ENCODE assay signal across 22 cellular contexts in genomic region chr22:22853713-22854112, GRCh38. TPM values are rescaled to one million over a fixed set of nuclear protein-coding genes. Genes with fewer than 3 reads are reported as not detected.
DNase-seq lines count a peak whose midpoint lies in the region; ATAC-seq lines count a peak whose summit lies in the region.
"Had no signal": no experiment of that assay in that cellular context is flagged by ENCODE, and none has a peak within 500 bp of the region (broad histone marks: within the 10 kb centered on the region; RNA-seq: fewer than 3 reads in every experiment).

No MANE protein-coding gene starts in this region.

- no peak overlapping the region for H3K9ac ChIP-seq in BLaER1
- H3K9ac ChIP-seq in BLaER1 treated with 17β-estradiol and CSF1 and Interleukin-3, amounts not matched to agents 10 nM and 100 nM, result no peak overlapping the region
- H3K9ac ChIP-seq: GM23248 had no signal

- H3K4me3 Mint-ChIP-seq in T-helper 17 cell, result no peak overlapping the region
- no peak overlapping the region for H3K4me3 Mint-ChIP-seq in effector memory CD8-positive, alpha-beta T cell
- H3K4me3 Mint-ChIP-seq: CD14-positive monocyte; CD4-positive, alpha-beta T cell; CD8-positive, alpha-beta memory T cell had no signal

- peak overlapping the region; percentile 91 for H3K4me2 ChIP-seq in BLaER1
- peak overlapping the region in 7 of 11 experiments; percentile 12 to 87 (median 40); a peak in 8 of 22 replicates for H3K4me2 ChIP-seq in BLaER1 treated with 17β-estradiol and CSF1 and Interleukin-3, amounts not matched to agents 10 nM and 100 nM

- peaks cover 11% of the 10 kb centered on the region for H3K27me3 Mint-ChIP-seq in T-helper 17 cell
- no peaks in the 10 kb centered on the region for H3K27me3 Mint-ChIP-seq in effector memory CD8-positive, alpha-beta T cell
- H3K27me3 Mint-ChIP-seq: CD4-positive, alpha-beta T cell had no signal

- H3K36me3 Mint-ChIP-seq in T-helper 17 cell (ENCODE audit: low read depth), result no peaks in the 10 kb centered on the region
- H3K36me3 Mint-ChIP-seq in effector memory CD8-positive, alpha-beta T cell (ENCODE audit: insufficient read depth), result no peaks in the 10 kb centered on the region
- H3K36me3 Mint-ChIP-seq: CD14-positive monocyte had no signal

- H3K4me1 Mint-ChIP-seq in T-helper 17 cell, result peaks cover 16% of the 10 kb centered on the region
- H3K4me1 Mint-ChIP-seq in effector memory CD8-positive, alpha-beta T cell (ENCODE audit: low read depth in 2 of 2), result peaks cover 20 to 28% of the 10 kb centered on the region in 2 donors

- H3K27me3 ChIP-seq in BLaER1, result no peaks in the 10 kb centered on the region
- H3K27me3 ChIP-seq in BLaER1 treated with 17β-estradiol and CSF1 and Interleukin-3, amounts not matched to agents 10 nM and 100 nM, result no peaks in the 10 kb centered on the region

- no peaks in the 10 kb centered on the region for H4K20me1 ChIP-seq in BLaER1
- no peaks in the 10 kb centered on the region for H4K20me1 ChIP-seq in BLaER1 treated with 17β-estradiol and CSF1 and Interleukin-3, amounts not matched to agents 10 nM and 100 nM

- H3K9me3 ChIP-seq in BLaER1 (no peaks in the 10 kb centered on the region), T-helper 17 cell (ENCODE audit: control insufficient read depth, low read length, poor library complexity, severe bottlenecking) (no peaks in the 10 kb centered on the region)
- no peaks in the 10 kb centered on the region for H3K9me3 ChIP-seq in BLaER1 treated with 17β-estradiol and CSF1 and Interleukin-3, amounts not matched to agents 10 nM and 100 nM (replicated peaks in 1 of 11)

- H3K4me3 ChIP-seq in BLaER1, result no peak overlapping the region
- H3K4me3 ChIP-seq in BLaER1 treated with 17β-estradiol and CSF1 and Interleukin-3, amounts not matched to agents 10 nM and 100 nM, result no peak overlapping the region
- H3K4me3 ChIP-seq: GM12878, GM23248 had no signal

- H3K27ac ChIP-seq in BLaER1, result no peak overlapping the region
- no peak overlapping the region for H3K27ac ChIP-seq in BLaER1 treated with 17β-estradiol and CSF1 and Interleukin-3, amounts not matched to agents 10 nM and 100 nM
- H3K27ac ChIP-seq: GM23248 had no signal

- H3K27ac Mint-ChIP-seq in T-helper 17 cell, result peak overlapping the region; percentile 16
- H3K27ac Mint-ChIP-seq in effector memory CD8-positive, alpha-beta T cell, result peak overlapping the region; percentile 17 to 49
- H3K27ac Mint-ChIP-seq: CD4-positive, alpha-beta T cell had no signal

- ATAC-seq in T-helper 17 cell, result no peak
- no peak for ATAC-seq in effector memory CD8-positive, alpha-beta T cell (replicated peaks)
- no peak for ATAC-seq in GM19324 (IDR thresholded peaks at IDR 0.05; ENCODE audit: low FRiP score, unreplicated experiment)
- no peak for ATAC-seq in GM21786 (IDR thresholded peaks at IDR 0.05; ENCODE audit: unreplicated experiment)
- ATAC-seq in HG03342 (IDR thresholded peaks at IDR 0.05; ENCODE audit: unreplicated experiment), result no peak
- ATAC-seq: GM12878 had no signal

- no peaks in the 10 kb centered on the region for H3K9me3 Mint-ChIP-seq in effector memory CD8-positive, alpha-beta T cell
- H3K9me3 Mint-ChIP-seq: CD14-positive monocyte; CD4-positive, alpha-beta T cell; CD8-positive, alpha-beta memory T cell had no signal

- peaks cover 92% of the 10 kb centered on the region for H3K4me1 ChIP-seq in BLaER1
- H3K4me1 ChIP-seq in BLaER1 treated with 17β-estradiol and CSF1 and Interleukin-3, amounts not matched to agents 10 nM and 100 nM, result peaks cover 16 to 97% (median 77%) of the 10 kb centered on the region in 10 experiments; a peak in 19 of 20 replicates

- H3K36me3 ChIP-seq in BLaER1, result no peaks in the 10 kb centered on the region
- no peaks in the 10 kb centered on the region for H3K36me3 ChIP-seq in BLaER1 treated with 17β-estradiol and CSF1 and Interleukin-3, amounts not matched to agents 10 nM and 100 nM

- DNase-seq in T-helper 17 cell (no peak), NCI-H82 treated with DMSO at 0.1 percent for 48 hours (lab: John Stamatoyannopoulos, UW; ENCODE audit: unreplicated experiment) (no peak)
- no peak for DNase-seq in effector memory CD8-positive, alpha-beta T cell
- DNase-seq: CD4-positive, alpha-beta T cell; CD8-positive, alpha-beta memory T cell; DMS 273 treated with DMSO at 0.1 percent for 48 hours; DMS79; EL; GDM1; GM23248; H7; HCEC 1CT had no signal

RNA-seq across cellular contexts. Expression of gene IGLL5, which starts 33.9 kb away (rescaled TPM):
- 1 to 10 TPM in 1 of 2 donors, not detected in 1; 1.9 TPM for total RNA-seq in T-helper 17 cell
- total RNA-seq: A172; A673; CD4-positive, alpha-beta T cell; CD8-positive, alpha-beta memory T cell; GM12878; GM23248; H1; H7 had no signal
